In genomic region chr9:33120620-33121019, GRCh38 we compare ENCODE assay signal across 14 cellular contexts.
"Had no signal": no experiment of that assay in that cellular context is flagged by ENCODE, and none has a peak within 500 bp of the region (broad histone marks: within the 10 kb centered on the region; RNA-seq: fewer than 3 reads in every experiment).

No MANE protein-coding gene starts in this region.

- DNase-seq: activated CD4-positive, alpha-beta T cell treated with anti-CD3 and anti-CD28 coated beads for 4 hours; activated naive CD4-positive, alpha-beta T cell; activated naive CD8-positive, alpha-beta T cell treated with anti-CD3 and anti-CD28 coated beads, Interleukin-2, amount 10 ng/mL, durations not matched to agents 7 days and 5 days; activated T-cell treated with anti-CD3 and anti-CD28 coated beads for 4 hours; brain microvascular endothelial cell; effector CD8-positive, alpha-beta T cell; head of caudate nucleus; sigmoid colon; stimulated activated naive CD8-positive, alpha-beta T cell treated with anti-CD3 and anti-CD28 coated beads, Interleukin-15, amount 100 ng/mL, for 72 hours; testis; WERI-Rb-1 had no signal

- FAIRE-seq: frontal cortex had no signal

- H3K27me3 Mint-ChIP-seq: activated naive CD8-positive, alpha-beta T cell treated with anti-CD3 and anti-CD28 coated beads, Interleukin-2, amount 10 ng/mL, durations not matched to agents 7 days and 5 days; central memory CD8-positive, alpha-beta T cell; stimulated activated naive CD8-positive, alpha-beta T cell treated with anti-CD3 and anti-CD28 coated beads, Interleukin-15, amount 100 ng/mL, for 72 hours had no signal

- H3K9me3 Mint-ChIP-seq: activated naive CD8-positive, alpha-beta T cell treated with anti-CD3 and anti-CD28 coated beads, Interleukin-2, amount 10 ng/mL, durations not matched to agents 7 days and 5 days; central memory CD8-positive, alpha-beta T cell; neural crest cell; stimulated activated naive CD8-positive, alpha-beta T cell treated with anti-CD3 and anti-CD28 coated beads, Interleukin-15, amount 100 ng/mL, for 72 hours had no signal

- H3K4me1 Mint-ChIP-seq: neural crest cell had no signal

- H3K27ac Mint-ChIP-seq: activated naive CD8-positive, alpha-beta T cell treated with anti-CD3 and anti-CD28 coated beads, Interleukin-2, amount 10 ng/mL, durations not matched to agents 7 days and 5 days; stimulated activated naive CD8-positive, alpha-beta T cell treated with anti-CD3 and anti-CD28 coated beads, Interleukin-15, amount 100 ng/mL, for 72 hours had no signal

- H3K4me3 Mint-ChIP-seq: activated naive CD8-positive, alpha-beta T cell treated with anti-CD3 and anti-CD28 coated beads, Interleukin-2, amount 10 ng/mL, durations not matched to agents 7 days and 5 days; central memory CD8-positive, alpha-beta T cell; neural crest cell; stimulated activated naive CD8-positive, alpha-beta T cell treated with anti-CD3 and anti-CD28 coated beads, Interleukin-15, amount 100 ng/mL, for 72 hours had no signal

- ATAC-seq: stimulated activated naive CD8-positive, alpha-beta T cell treated with anti-CD3 and anti-CD28 coated beads, Interleukin-15, amount 100 ng/mL, for 72 hours had no signal
